1 cellular context compared by ENCODE assay signal in the genomic region with DNA sequence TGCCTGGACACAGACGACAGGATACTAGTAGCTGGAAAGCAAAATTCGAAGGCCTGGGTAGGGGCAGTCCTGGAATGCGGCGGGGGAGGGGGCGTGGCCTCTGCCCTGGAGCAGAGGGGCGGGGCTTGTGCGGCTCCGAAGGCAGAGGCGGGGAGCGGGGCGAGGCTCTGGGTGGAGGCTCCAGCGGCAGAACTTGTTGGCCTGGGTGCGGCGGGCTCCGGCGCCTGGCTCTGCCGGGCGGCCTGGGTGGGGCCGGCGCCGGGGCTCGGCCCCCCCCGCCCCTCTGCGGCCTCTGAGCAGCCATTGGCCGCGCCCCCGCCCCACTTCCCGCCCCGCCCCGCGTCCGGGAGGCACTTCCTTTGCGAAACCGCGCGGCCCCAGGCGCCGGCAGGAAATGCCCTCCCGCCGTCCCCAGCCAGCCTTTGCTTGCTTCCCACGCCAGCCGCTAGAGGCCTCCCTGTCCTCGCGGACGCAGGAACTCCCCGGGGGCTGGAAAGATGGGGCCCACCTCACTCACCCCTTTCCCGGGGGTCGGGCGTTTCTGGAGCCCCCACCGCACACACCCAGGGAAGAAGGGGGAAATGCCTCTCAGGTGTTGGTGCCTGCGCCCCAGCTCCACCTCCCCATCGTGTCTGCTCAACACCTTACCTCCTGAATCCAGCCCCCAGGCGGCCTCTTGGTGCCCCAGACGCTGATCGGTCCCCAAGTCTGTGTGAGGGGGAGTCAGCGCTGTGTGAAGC.
TF ChIP-seq lines count a peak whose summit lies in the region.

No MANE protein-coding gene starts in this region.

TF ChIP-seq in K562, 482 proteins besides CTCF, POLR2A, EP300 and RAD21 (continued from another document):
- TF ChIP-seq ESRRA (IDR thresholded peaks at IDR 0.05; ENCODE audit: borderline replicate concordance, low read depth), result no peak
- TF ChIP-seq MGA (IDR thresholded peaks at IDR 0.05), result 0 out of 2 replicates have a peak, but pooled peaks have one; percentile 2
